1 cellular context compared by ENCODE assay signal in the genomic region with DNA sequence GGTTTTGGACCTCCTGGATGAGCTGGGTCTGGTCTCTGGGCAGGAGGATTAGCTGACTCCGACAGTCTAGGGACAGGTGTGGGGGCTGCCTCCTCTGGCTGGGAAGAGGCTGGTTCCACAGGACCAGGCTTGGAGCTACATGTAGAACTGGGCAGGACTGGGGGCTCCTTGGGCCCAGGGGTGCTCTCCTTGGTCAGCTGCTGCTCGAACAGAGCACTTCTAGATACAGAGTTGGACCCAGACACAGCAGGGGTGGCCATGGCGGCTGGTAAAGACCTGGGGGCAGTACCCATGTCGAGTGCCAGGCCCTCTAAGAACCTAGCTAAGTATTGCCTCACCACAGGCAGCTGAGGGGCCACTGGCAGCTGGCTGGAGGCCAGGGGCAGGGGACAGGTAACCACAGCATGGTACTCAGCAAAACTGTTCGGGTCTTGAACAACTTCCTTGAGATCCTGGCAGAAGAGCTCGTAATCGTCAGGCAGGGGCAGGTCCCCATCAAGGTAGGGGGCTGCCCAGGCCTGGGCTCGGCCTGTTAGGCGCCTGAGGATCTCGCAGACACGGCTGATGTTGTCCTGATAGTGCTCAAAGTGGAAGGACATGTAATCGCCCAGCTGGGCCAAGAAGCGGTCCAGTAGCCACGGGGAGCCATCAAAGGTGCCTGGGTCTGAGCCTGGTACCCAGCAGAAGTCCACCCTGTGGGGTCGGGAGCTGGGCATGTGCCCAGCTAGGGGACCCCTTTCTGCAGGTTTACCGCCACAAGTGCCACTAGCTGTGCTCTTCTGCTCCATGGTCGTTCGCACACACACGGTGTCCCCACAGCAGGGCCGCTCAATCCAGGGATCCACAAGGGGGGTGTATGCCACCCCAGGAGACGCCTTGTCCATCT.
TF ChIP-seq lines count a peak whose summit lies in the region.

No MANE protein-coding gene starts in this region.

TF ChIP-seq in WTC11, 78 proteins besides CTCF, POLR2A, EP300 and RAD21 (continued from another document):
- TF ChIP-seq, protein P1, sequence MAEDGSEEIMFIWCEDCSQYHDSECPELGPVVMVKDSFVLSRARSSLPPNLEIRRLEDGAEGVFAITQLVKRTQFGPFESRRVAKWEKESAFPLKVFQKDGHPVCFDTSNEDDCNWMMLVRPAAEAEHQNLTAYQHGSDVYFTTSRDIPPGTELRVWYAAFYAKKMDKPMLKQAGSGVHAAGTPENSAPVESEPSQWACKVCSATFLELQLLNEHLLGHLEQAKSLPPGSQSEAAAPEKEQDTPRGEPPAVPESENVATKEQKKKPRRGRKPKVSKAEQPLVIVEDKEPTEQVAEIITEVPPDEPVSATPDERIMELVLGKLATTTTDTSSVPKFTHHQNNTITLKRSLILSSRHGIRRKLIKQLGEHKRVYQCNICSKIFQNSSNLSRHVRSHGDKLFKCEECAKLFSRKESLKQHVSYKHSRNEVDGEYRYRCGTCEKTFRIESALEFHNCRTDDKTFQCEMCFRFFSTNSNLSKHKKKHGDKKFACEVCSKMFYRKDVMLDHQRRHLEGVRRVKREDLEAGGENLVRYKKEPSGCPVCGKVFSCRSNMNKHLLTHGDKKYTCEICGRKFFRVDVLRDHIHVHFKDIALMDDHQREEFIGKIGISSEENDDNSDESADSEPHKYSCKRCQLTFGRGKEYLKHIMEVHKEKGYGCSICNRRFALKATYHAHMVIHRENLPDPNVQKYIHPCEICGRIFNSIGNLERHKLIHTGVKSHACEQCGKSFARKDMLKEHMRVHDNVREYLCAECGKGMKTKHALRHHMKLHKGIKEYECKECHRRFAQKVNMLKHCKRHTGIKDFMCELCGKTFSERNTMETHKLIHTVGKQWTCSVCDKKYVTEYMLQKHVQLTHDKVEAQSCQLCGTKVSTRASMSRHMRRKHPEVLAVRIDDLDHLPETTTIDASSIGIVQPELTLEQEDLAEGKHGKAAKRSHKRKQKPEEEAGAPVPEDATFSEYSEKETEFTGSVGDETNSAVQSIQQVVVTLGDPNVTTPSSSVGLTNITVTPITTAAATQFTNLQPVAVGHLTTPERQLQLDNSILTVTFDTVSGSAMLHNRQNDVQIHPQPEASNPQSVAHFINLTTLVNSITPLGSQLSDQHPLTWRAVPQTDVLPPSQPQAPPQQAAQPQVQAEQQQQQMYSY (CRISPR knock-in tag; IDR thresholded peaks at IDR 0.05): no peak
- TF ChIP-seq, protein P2, sequence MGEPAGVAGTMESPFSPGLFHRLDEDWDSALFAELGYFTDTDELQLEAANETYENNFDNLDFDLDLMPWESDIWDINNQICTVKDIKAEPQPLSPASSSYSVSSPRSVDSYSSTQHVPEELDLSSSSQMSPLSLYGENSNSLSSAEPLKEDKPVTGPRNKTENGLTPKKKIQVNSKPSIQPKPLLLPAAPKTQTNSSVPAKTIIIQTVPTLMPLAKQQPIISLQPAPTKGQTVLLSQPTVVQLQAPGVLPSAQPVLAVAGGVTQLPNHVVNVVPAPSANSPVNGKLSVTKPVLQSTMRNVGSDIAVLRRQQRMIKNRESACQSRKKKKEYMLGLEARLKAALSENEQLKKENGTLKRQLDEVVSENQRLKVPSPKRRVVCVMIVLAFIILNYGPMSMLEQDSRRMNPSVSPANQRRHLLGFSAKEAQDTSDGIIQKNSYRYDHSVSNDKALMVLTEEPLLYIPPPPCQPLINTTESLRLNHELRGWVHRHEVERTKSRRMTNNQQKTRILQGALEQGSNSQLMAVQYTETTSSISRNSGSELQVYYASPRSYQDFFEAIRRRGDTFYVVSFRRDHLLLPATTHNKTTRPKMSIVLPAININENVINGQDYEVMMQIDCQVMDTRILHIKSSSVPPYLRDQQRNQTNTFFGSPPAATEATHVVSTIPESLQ (CRISPR knock-in tag; IDR thresholded peaks at IDR 0.05): no peak
- TF ChIP-seq ZNF396 (CRISPR knock-in tag; IDR thresholded peaks at IDR 0.05; ENCODE audit: borderline replicate concordance) (no peak), ZNF317 (CRISPR knock-in tag; IDR thresholded peaks at IDR 0.05; ENCODE audit: borderline replicate concordance, low read depth) (no peak), GABPB1 (CRISPR knock-in tag; IDR thresholded peaks at IDR 0.05) (no peak)
- TF ChIP-seq, protein P3, sequence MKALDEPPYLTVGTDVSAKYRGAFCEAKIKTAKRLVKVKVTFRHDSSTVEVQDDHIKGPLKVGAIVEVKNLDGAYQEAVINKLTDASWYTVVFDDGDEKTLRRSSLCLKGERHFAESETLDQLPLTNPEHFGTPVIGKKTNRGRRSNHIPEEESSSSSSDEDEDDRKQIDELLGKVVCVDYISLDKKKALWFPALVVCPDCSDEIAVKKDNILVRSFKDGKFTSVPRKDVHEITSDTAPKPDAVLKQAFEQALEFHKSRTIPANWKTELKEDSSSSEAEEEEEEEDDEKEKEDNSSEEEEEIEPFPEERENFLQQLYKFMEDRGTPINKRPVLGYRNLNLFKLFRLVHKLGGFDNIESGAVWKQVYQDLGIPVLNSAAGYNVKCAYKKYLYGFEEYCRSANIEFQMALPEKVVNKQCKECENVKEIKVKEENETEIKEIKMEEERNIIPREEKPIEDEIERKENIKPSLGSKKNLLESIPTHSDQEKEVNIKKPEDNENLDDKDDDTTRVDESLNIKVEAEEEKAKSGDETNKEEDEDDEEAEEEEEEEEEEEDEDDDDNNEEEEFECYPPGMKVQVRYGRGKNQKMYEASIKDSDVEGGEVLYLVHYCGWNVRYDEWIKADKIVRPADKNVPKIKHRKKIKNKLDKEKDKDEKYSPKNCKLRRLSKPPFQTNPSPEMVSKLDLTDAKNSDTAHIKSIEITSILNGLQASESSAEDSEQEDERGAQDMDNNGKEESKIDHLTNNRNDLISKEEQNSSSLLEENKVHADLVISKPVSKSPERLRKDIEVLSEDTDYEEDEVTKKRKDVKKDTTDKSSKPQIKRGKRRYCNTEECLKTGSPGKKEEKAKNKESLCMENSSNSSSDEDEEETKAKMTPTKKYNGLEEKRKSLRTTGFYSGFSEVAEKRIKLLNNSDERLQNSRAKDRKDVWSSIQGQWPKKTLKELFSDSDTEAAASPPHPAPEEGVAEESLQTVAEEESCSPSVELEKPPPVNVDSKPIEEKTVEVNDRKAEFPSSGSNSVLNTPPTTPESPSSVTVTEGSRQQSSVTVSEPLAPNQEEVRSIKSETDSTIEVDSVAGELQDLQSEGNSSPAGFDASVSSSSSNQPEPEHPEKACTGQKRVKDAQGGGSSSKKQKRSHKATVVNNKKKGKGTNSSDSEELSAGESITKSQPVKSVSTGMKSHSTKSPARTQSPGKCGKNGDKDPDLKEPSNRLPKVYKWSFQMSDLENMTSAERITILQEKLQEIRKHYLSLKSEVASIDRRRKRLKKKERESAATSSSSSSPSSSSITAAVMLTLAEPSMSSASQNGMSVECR (CRISPR knock-in tag; IDR thresholded peaks at IDR 0.05; ENCODE audit: borderline replicate concordance): no peak
TF ChIP-seq in WTC11: peak in this region for 0.
